In the genomic region with DNA sequence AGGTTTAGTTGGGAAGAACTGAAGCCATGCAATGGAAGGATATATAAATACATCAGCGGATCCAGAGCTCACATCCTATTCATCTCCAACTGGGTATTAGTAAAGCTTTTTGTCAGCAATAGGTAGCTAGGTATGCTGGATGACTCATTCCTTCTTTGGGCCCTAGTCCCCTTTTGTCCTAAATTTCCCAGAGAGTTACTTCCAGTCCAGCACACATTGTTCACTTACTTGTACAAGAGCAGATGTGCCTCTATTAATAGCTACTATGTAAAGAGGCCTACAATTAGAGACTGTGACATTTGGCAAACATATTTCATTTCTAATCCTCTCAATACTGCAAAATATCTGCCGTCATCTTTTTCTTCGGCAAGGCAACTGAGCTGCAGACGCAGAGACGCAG, we compare ENCODE assay signal across 22 cellular contexts. TPM values are rescaled to one million over a fixed set of nuclear protein-coding genes. Genes with fewer than 3 reads are reported as not detected.
DNase-seq lines count a peak whose midpoint lies in the region; ATAC-seq and TF ChIP-seq lines count a peak whose summit lies in the region.
"Had no signal": no experiment of that assay in that cellular context is flagged by ENCODE, and none has a peak within 500 bp of the region (broad histone marks: within the 10 kb centered on the region; RNA-seq: fewer than 3 reads in every experiment).

No MANE protein-coding gene starts in this region.

- no peaks in the 10 kb centered on the region for H3K9me3 Mint-ChIP-seq in effector memory CD8-positive, alpha-beta T cell
- H3K9me3 Mint-ChIP-seq: activated naive CD4-positive, alpha-beta T cell treated with anti-CD3 and anti-CD28 coated beads, Interleukin-2, amount 50 U/mL, for 72 hours; CD14-positive monocyte; naive thymus-derived CD4-positive, alpha-beta T cell had no signal

- H3K36me3 Mint-ChIP-seq in effector memory CD8-positive, alpha-beta T cell (ENCODE audit: insufficient read depth): peaks cover 19% of the 10 kb centered on the region

- no peaks in the 10 kb centered on the region for H3K9me3 ChIP-seq in psoas muscle
- H3K9me3 ChIP-seq: right lobe of liver, SJCRH30, thoracic aorta had no signal

- no peaks in the 10 kb centered on the region for H3K27me3 ChIP-seq in psoas muscle (ENCODE audit: insufficient read depth in 3 of 3, low read length in 2 of 3)
- H3K27me3 ChIP-seq: cardiac muscle cell, right lobe of liver, SJCRH30 had no signal

- whole genome bisulfite sequencing in psoas muscle, 3 donors: 34 to 52% (median 35%) methylated on average over 5 of the region's 5 CpGs

- ATAC-seq in effector memory CD8-positive, alpha-beta T cell (replicated peaks): no peak
- ATAC-seq in psoas muscle (peak in 2 of 4 donors; percentile 54 to 63), HG03135 (IDR thresholded peaks at IDR 0.05; ENCODE audit: unreplicated experiment) (no peak)
- ATAC-seq: activated naive CD4-positive, alpha-beta T cell treated with anti-CD3 and anti-CD28 coated beads, Interleukin-2, amount 50 U/mL, for 72 hours; naive thymus-derived CD4-positive, alpha-beta T cell; right lobe of liver had no signal

- peak overlapping the region; percentile 77 to 85 for H3K27ac Mint-ChIP-seq in effector memory CD8-positive, alpha-beta T cell
- H3K27ac Mint-ChIP-seq: activated naive CD4-positive, alpha-beta T cell treated with anti-CD3 and anti-CD28 coated beads, Interleukin-2, amount 50 U/mL, for 72 hours had no signal

- intact Hi-C loops in psoas muscle (cut with DNase I): loop anchor here in 1 of 2 donors (10.0 kb wide), 1 partner anchor 149 kb away; no protein-coding TSS in a partner anchor

- peak overlapping the region in 1 of 2 donors; percentile 61 for H3K4me3 Mint-ChIP-seq in effector memory CD8-positive, alpha-beta T cell

- peaks cover 20% of the 10 kb centered on the region for H3K4me1 ChIP-seq in psoas muscle

- H3K36me3 ChIP-seq in psoas muscle (ENCODE audit: insufficient read depth in 1 of 2, low read depth in 1 of 2): no peaks in the 10 kb centered on the region
- H3K36me3 ChIP-seq: cardiac muscle cell, right lobe of liver, thoracic aorta had no signal

- TF ChIP-seq CTCF in psoas muscle (IDR thresholded peaks at IDR 0.05): no peak

- H3K27me3 Mint-ChIP-seq in effector memory CD8-positive, alpha-beta T cell: no peaks in the 10 kb centered on the region
- H3K27me3 Mint-ChIP-seq: naive thymus-derived CD4-positive, alpha-beta T cell had no signal

- peaks cover 21 to 29% of the 10 kb centered on the region in 2 donors for H3K4me1 Mint-ChIP-seq in effector memory CD8-positive, alpha-beta T cell (ENCODE audit: low read depth in 2 of 2)

- H3K27ac ChIP-seq in psoas muscle: peak overlapping the region; percentile 90
- H3K27ac ChIP-seq: cardiac muscle cell, right lobe of liver, SJCRH30, thoracic aorta had no signal

- peak; percentile 45 for DNase-seq in M059J (ENCODE audit: low read depth)
- peak; percentile 78 to 88 for DNase-seq in NCI-H524 (lab: John Stamatoyannopoulos, UW)
- DNase-seq in effector memory CD8-positive, alpha-beta T cell: no peak
- no peak for DNase-seq in psoas muscle
- no peak for DNase-seq in NCI-H1436 (lab: John Stamatoyannopoulos, UW)
- DNase-seq in T-helper 1 cell: no peak
- DNase-seq: activated CD4-positive, alpha-beta T cell treated with anti-CD3 and anti-CD28 coated beads for 48 hours; effector memory CD4-positive, alpha-beta T cell; EL; KG1; NCI-H187; right lobe of liver; stimulated activated CD4-positive, alpha-beta T cell treated with anti-CD3 and anti-CD28 coated beads, Interleukin-2, amount 100 ng/mL, for 48 hours; stimulated activated CD8-positive, alpha-beta memory T cell treated with anti-CD3 and anti-CD28 coated beads, Interleukin-4, amount 100 ng/mL, for 48 hours; T-helper 9 cell had no signal

- H3K4me3 ChIP-seq in psoas muscle: no peak overlapping the region
- H3K4me3 ChIP-seq: cardiac muscle cell, right lobe of liver, SJCRH30, thoracic aorta had no signal

RNA-seq across cellular contexts. Expression of a gene that starts 1.7 kb away (rescaled TPM):
- total RNA-seq in M059J (2014; rRNA removed; shearing (Covaris generic)): 31.4 and 50.1 TPM in 2 replicates
- total RNA-seq in psoas muscle: 10 to 100 TPM; 13.3 to 26.6 (median 16.8) TPM
- polyA plus RNA-seq in psoas muscle: 1 to 10 TPM; 1.4 to 3.1 (median 1.9) TPM

Comparison
In these comparisons a context has a peak if more than half of its experiments do, and no peak if none do; other contexts are left out.
1. DNase-seq: peak in M059J (single experiment) and NCI-H524 (2 of 2); none in effector memory CD8-positive, alpha-beta T cell (0 of 3), psoas muscle (0 of 2), NCI-H1436 (single experiment) and T-helper 1 cell (0 of 5).